ENCODE assay signal across 9 cellular contexts in the genomic region with DNA sequence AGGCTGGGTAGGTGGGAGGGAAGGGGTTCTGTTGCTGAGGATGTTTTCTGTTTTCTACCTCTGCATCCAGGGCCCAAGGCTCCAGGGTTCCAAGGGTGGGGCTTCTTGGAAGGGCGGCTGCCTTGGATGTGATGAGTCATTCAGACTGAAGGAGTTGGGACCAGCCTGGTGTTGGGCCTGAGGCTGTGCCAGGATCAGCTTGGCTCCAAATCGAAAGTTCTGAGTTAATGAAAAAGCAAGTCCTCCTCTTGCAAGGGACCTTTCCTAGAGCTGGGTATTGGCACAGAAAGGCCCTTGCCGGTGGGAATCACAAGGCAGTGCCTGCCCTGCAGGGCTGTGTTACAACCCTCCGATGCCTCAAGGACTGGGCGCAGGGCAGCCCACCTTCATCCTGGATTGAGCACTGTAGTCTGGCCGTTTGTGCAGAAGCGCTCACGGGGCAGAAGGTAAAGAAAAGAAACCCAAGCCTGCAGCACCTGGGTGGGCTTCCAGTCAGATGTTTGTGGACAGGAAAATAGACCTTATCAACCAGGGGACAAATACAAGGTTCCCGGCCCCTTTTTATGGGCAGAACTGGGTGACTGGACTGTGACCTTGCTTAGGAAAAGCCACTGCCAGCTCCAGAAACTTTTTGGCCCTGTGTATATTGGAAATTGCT. TPM values are rescaled to one million over a fixed set of nuclear protein-coding genes. Genes with fewer than 3 reads are reported as not detected.
DNase-seq lines count a peak whose midpoint lies in the region; ATAC-seq and TF ChIP-seq lines count a peak whose summit lies in the region.
"Had no signal": no experiment of that assay in that cellular context is flagged by ENCODE, and none has a peak within 500 bp of the region (broad histone marks: within the 10 kb centered on the region; RNA-seq: fewer than 3 reads in every experiment).

No MANE protein-coding gene starts in this region.

- peaks cover 7% of the 10 kb centered on the region for H3K36me3 Mint-ChIP-seq in CD4-positive, CD25-positive, alpha-beta regulatory T cell

- H3K27ac Mint-ChIP-seq in CD4-positive, CD25-positive, alpha-beta regulatory T cell: peak overlapping the region in 2 of 3 donors; percentile 8 to 81

- H3K27ac ChIP-seq in CD4-positive, CD25-positive, alpha-beta regulatory T cell (ENCODE audit: insufficient read depth, low read length, poor library complexity, severe bottlenecking): no peak overlapping the region
- peak overlapping the region; percentile 49 for H3K27ac ChIP-seq in SJSA1
- H3K27ac ChIP-seq in psoas muscle: peak overlapping the region; percentile 74

- intact Hi-C loops in psoas muscle (cut with DNase I): no loop called here

- H3K36me3 ChIP-seq in CD4-positive, CD25-positive, alpha-beta regulatory T cell (ENCODE audit: control insufficient read depth, insufficient read depth, low read length): peaks cover 27% of the 10 kb centered on the region
- H3K36me3 ChIP-seq in SJSA1 (peaks cover 11% of the 10 kb centered on the region), psoas muscle (ENCODE audit: insufficient read depth in 1 of 2, low read depth in 1 of 2) (no peaks in the 10 kb centered on the region)

- DNase-seq in CD4-positive, CD25-positive, alpha-beta regulatory T cell: no peak
- DNase-seq in SJSA1 (ENCODE audit: low read depth in 1 of 2, low spot score in 2 of 2) (peak; percentile 68 to 81), fibroblast of villous mesenchyme (ENCODE audit: low read depth) (peak; percentile 94), psoas muscle (peak; percentile 80 to 89), DMS153 (lab: John Stamatoyannopoulos, UW) (no peak), NCI-H510A treated with DMSO at 0.1 percent for 48 hours (lab: John Stamatoyannopoulos, UW) (no peak)
- DNase-seq in activated T-cell treated with anti-CD3 and anti-CD28 coated beads, Interleukin-2, amount 50 U/mL, for 1 hour: no peak

- no peak for ATAC-seq in CD4-positive, CD25-positive, alpha-beta regulatory T cell (ENCODE audit: low read depth in 2 of 2)
- ATAC-seq in psoas muscle: peak; percentile 70 to 86 (median 84)
- no peak for ATAC-seq in HG02840 (IDR thresholded peaks at IDR 0.05; ENCODE audit: low FRiP score, unreplicated experiment)
- ATAC-seq: GM12878 had no signal

- H3K4me1 ChIP-seq in CD4-positive, CD25-positive, alpha-beta regulatory T cell (ENCODE audit: control insufficient read depth, insufficient read depth, low read length, poor library complexity, severe bottlenecking): no peaks in the 10 kb centered on the region
- H3K4me1 ChIP-seq in SJSA1 (replicated peaks) (peaks cover 35% of the 10 kb centered on the region), psoas muscle (peaks cover 35% of the 10 kb centered on the region)

- no peak overlapping the region for H3K4me3 Mint-ChIP-seq in CD4-positive, CD25-positive, alpha-beta regulatory T cell

- no peaks in the 10 kb centered on the region for H3K9me3 ChIP-seq in CD4-positive, CD25-positive, alpha-beta regulatory T cell (ENCODE audit: control insufficient read depth in 2 of 2, low read length in 2 of 2)
- H3K9me3 ChIP-seq in SJSA1 (replicated peaks) (no peaks in the 10 kb centered on the region), psoas muscle (no peaks in the 10 kb centered on the region)

- no peaks in the 10 kb centered on the region for H3K27me3 ChIP-seq in CD4-positive, CD25-positive, alpha-beta regulatory T cell (ENCODE audit: control insufficient read depth, insufficient read depth, low read length)
- no peaks in the 10 kb centered on the region for H3K27me3 ChIP-seq in SJSA1 (replicated peaks)
- H3K27me3 ChIP-seq in psoas muscle (ENCODE audit: insufficient read depth in 3 of 3, low read length in 2 of 3): no peaks in the 10 kb centered on the region

- TF ChIP-seq CTCF in fibroblast of villous mesenchyme (IDR thresholded peaks at IDR 0.05; ENCODE audit: insufficient read depth, low read depth, low read length): no peak
- no peak for TF ChIP-seq CTCF in psoas muscle (IDR thresholded peaks at IDR 0.05)

- 56 to 78% (median 61%) methylated on average over 9 of the region's 9 CpGs for WGBS in psoas muscle, 3 donors

- H3K27me3 Mint-ChIP-seq in CD4-positive, CD25-positive, alpha-beta regulatory T cell: no peaks in the 10 kb centered on the region

- H3K4me1 Mint-ChIP-seq in CD4-positive, CD25-positive, alpha-beta regulatory T cell: peaks cover 5 to 49% (median 35%) of the 10 kb centered on the region in 4 donors

- H3K4me3 ChIP-seq in CD4-positive, CD25-positive, alpha-beta regulatory T cell (ENCODE audit: low read depth, low read length): no peak overlapping the region
- H3K4me3 ChIP-seq in SJSA1 (peak overlapping the region; percentile 9; the same call in 1 of the 2 replicates), fibroblast of villous mesenchyme (ENCODE audit: low read depth, low read length) (peak overlapping the region; percentile 32), psoas muscle (peak overlapping the region; percentile 28)
- H3K4me3 ChIP-seq: GM12878 had no signal

- H3K9me3 Mint-ChIP-seq in CD4-positive, CD25-positive, alpha-beta regulatory T cell: no peaks in the 10 kb centered on the region

RNA-seq across cellular contexts. Expression of gene TTC7A, which starts 27.1 kb away (rescaled TPM):
- 65.0 TPM for total RNA-seq in CD4-positive, CD25-positive, alpha-beta regulatory T cell
- polyA plus RNA-seq in CD4-positive, CD25-positive, alpha-beta regulatory T cell: 10 to 100 TPM; 14.5 to 18.3 (median 16.6) TPM
- total RNA-seq in SJSA1 (2014; rRNA removed; shearing (Covaris generic)): 12.0 and 12.2 TPM in 2 replicates
- 31.6 and 35.0 TPM in 2 replicates for total RNA-seq in fibroblast of villous mesenchyme
- 1 to 10 TPM; 3.6 to 5.9 (median 4.0) TPM for total RNA-seq in psoas muscle
- polyA plus RNA-seq in psoas muscle: 1 to 10 TPM; 1.7 to 2.7 (median 2.2) TPM

RNA-seq across cellular contexts. Expression of gene MCFD2, which starts 52.5 kb away (rescaled TPM):
- 36.4 TPM for total RNA-seq in CD4-positive, CD25-positive, alpha-beta regulatory T cell
- polyA plus RNA-seq in CD4-positive, CD25-positive, alpha-beta regulatory T cell: 10 to 100 TPM; 22.0 to 30.8 (median 27.0) TPM
- 95.7 and 97.6 TPM in 2 replicates for total RNA-seq in SJSA1 (2014; rRNA removed; shearing (Covaris generic))
- total RNA-seq in fibroblast of villous mesenchyme: 107 and 196 TPM in 2 replicates
- total RNA-seq in psoas muscle: 100 to 1,000 TPM in 2 of 4 donors, 10 to 100 TPM in 2; 65.2 to 121 (median 96.9) TPM
- 10 to 100 TPM; 52.2 to 99.2 (median 69.8) TPM for polyA plus RNA-seq in psoas muscle

Comparison
In these comparisons a context has a peak if more than half of its experiments do, and no peak if none do; other contexts are left out.
1. ATAC-seq: peak in psoas muscle (4 of 4); none in CD4-positive, CD25-positive, alpha-beta regulatory T cell (0 of 2) and HG02840 (single experiment).
2. DNase-seq: peak in SJSA1 (2 of 2), fibroblast of villous mesenchyme (single experiment) and psoas muscle (2 of 2); none in CD4-positive, CD25-positive, alpha-beta regulatory T cell (0 of 3), DMS153 (single experiment), activated T-cell treated with anti-CD3 and anti-CD28 coated beads, Interleukin-2, amount 50 U/mL, for 1 hour (single experiment) and NCI-H510A treated with DMSO at 0.1 percent for 48 hours (single experiment).